Comparison of ENCODE assay signal across 8 cellular contexts in the genomic region with DNA sequence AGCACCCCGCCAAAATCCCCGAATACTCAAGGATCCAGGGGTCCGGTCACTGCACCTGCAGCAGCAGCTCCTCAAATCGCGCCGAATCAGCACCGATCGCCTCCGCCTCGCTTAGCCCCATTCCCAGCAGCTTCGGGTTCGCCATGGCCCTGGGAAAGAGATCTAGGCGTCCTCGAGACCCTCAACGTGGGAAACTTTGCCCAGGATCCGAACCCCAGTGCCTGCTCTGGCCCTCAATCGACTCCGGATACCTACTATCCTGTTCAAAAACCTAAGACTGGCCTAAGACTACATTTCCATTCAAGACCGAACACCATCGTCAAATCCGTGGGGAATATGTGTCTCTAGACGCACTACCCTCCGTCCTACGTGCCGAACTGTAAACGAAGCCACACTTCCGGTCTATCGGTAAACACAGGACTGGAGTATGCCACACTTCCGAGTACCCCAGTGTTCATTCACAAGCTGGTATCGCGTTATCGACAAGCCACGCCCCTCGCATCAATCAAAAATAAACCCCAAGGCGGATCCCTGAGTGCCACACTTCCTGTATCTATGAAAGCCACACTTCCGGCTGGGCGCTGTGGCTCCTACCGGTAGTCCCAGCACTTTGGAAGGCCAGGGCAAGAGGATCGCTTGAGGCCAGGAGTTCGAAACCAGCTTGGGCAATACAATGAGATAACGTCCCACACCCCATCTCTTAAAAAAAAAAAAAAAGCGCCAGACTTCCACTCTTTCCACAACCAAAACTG. TPM values are rescaled to one million over a fixed set of nuclear protein-coding genes. Genes with fewer than 3 reads are reported as not detected.
A peak's percentile ranks its signal among the peaks of the same experiment; 100 is the strongest.
DNase-seq lines count a peak whose midpoint lies in the region; ATAC-seq and TF ChIP-seq lines count a peak whose summit lies in the region.

PIH1D1 (minus strand) TSS at position 385 of the 752 bp plus-strand sequence; CDS start at position 145, 240 bp downstream.

- peak within 1 kb of the TSS; percentile 98 for H3K4me3 Mint-ChIP-seq in activated CD4-positive, alpha-beta T cell treated with anti-CD3 and anti-CD28 coated beads, Interleukin-2, amount 10 ng/mL, durations not matched to agents 7 days and 5 days
- H3K4me3 Mint-ChIP-seq in dendritic cell treated with granulocyte-macrophage colony-stimulating factor and Interleukin-4, amounts not matched to agents 40 ng/mL and 50 ng/mL, for 4 days: peak within 1 kb of the TSS; percentile 99

- H3K36me3 ChIP-seq in BJ (ENCODE audit: control insufficient read depth, insufficient read depth, low read length): peaks cover 10% of the 10 kb centered on the region

- peak within 1 kb of the TSS; percentile 80 for H3K4me3 ChIP-seq in BJ (ENCODE audit: low read depth, low read length)

- peak within 1 kb of the TSS; percentile 100 for H3K27ac Mint-ChIP-seq in activated CD4-positive, alpha-beta T cell treated with anti-CD3 and anti-CD28 coated beads, Interleukin-2, amount 10 ng/mL, durations not matched to agents 7 days and 5 days
- H3K27ac Mint-ChIP-seq in dendritic cell treated with granulocyte-macrophage colony-stimulating factor and Interleukin-4, amounts not matched to agents 40 ng/mL and 50 ng/mL, for 4 days: peak within 1 kb of the TSS; percentile 98

- DNase-seq in BJ (ENCODE audit: low read depth) (peak; percentile 96), GM19240 (ENCODE audit: insufficient read length, low spot score) (peak; percentile 87), NCI-H69 (lab: John Stamatoyannopoulos, UW) (peak; percentile 99), left lobe of liver (ENCODE audit: low spot score) (peak; percentile 97)
- DNase-seq in activated CD4-positive, alpha-beta T cell treated with anti-CD3 and anti-CD28 coated beads, Interleukin-2, amount 10 ng/mL, durations not matched to agents 7 days and 5 days: peak; percentile 99
- peak; percentile 91 for DNase-seq in stimulated activated CD4-positive, alpha-beta T cell treated with anti-CD3 and anti-CD28 coated beads, Interleukin-2, amount 100 ng/mL, for 4 hours (ENCODE audit: low read depth)

- no peaks in the 10 kb centered on the region for H3K9me3 Mint-ChIP-seq in activated CD4-positive, alpha-beta T cell treated with anti-CD3 and anti-CD28 coated beads, Interleukin-2, amount 10 ng/mL, durations not matched to agents 7 days and 5 days
- no peaks in the 10 kb centered on the region for H3K9me3 Mint-ChIP-seq in dendritic cell treated with granulocyte-macrophage colony-stimulating factor and Interleukin-4, amounts not matched to agents 40 ng/mL and 50 ng/mL, for 4 days

- CTCF ChIA-PET in BJ (lab: Yijun Ruan, JAX): interaction anchor here (0.8 to 2.6 kb wide), 5 partner anchors 9 to 238 kb away, joined by 3 to 9 read pairs (median 4); partner anchors contain the start of gene FLT3LG
- CTCF ChIA-PET in activated CD4-positive, alpha-beta T cell treated with anti-CD3 and anti-CD28 coated beads, Interleukin-2, amount 10 ng/mL, durations not matched to agents 7 days and 5 days (lab: Charles Lee): interaction anchor here (0.7 to 2.6 kb wide), 11 partner anchors 9 to 60 kb away, joined by 3 to 17 read pairs (median 4); partner anchors contain the start of gene FLT3LG

- peak; percentile 38; the same call in 1 of the 2 replicates for TF ChIP-seq CTCF in BJ (IDR thresholded peaks at IDR 0.05; ENCODE audit: insufficient read depth, low read depth, low read length)

- intact Hi-C loops in dendritic cell treated with granulocyte-macrophage colony-stimulating factor and Interleukin-4, amounts not matched to agents 40 ng/mL and 50 ng/mL, for 4 days (cut with micrococcal nuclease): loop anchor here (1.0 to 5.0 kb wide), 2 partner anchors 8 to 191 kb away; partner anchors contain the start of genes RRAS and SCAF1

- no peaks in the 10 kb centered on the region for H3K27me3 ChIP-seq in BJ (ENCODE audit: control insufficient read depth, insufficient read depth, low read length)

- H3K27me3 Mint-ChIP-seq in activated CD4-positive, alpha-beta T cell treated with anti-CD3 and anti-CD28 coated beads, Interleukin-2, amount 10 ng/mL, durations not matched to agents 7 days and 5 days: no peaks in the 10 kb centered on the region
- no peaks in the 10 kb centered on the region for H3K27me3 Mint-ChIP-seq in dendritic cell treated with granulocyte-macrophage colony-stimulating factor and Interleukin-4, amounts not matched to agents 40 ng/mL and 50 ng/mL, for 4 days

- peaks cover 62% of the 10 kb centered on the region for H3K4me1 Mint-ChIP-seq in activated CD4-positive, alpha-beta T cell treated with anti-CD3 and anti-CD28 coated beads, Interleukin-2, amount 10 ng/mL, durations not matched to agents 7 days and 5 days
- peaks cover 66% of the 10 kb centered on the region for H3K4me1 Mint-ChIP-seq in dendritic cell treated with granulocyte-macrophage colony-stimulating factor and Interleukin-4, amounts not matched to agents 40 ng/mL and 50 ng/mL, for 4 days (ENCODE audit: low read depth)

- peaks cover 45% of the 10 kb centered on the region for H3K36me3 Mint-ChIP-seq in activated CD4-positive, alpha-beta T cell treated with anti-CD3 and anti-CD28 coated beads, Interleukin-2, amount 10 ng/mL, durations not matched to agents 7 days and 5 days (ENCODE audit: low read depth)
- peaks cover 84% of the 10 kb centered on the region for H3K36me3 Mint-ChIP-seq in dendritic cell treated with granulocyte-macrophage colony-stimulating factor and Interleukin-4, amounts not matched to agents 40 ng/mL and 50 ng/mL, for 4 days (ENCODE audit: low read depth)

- POLR2A ChIA-PET in BJ (lab: Charles Lee): no interaction called here
- POLR2A ChIA-PET in activated CD4-positive, alpha-beta T cell treated with anti-CD3 and anti-CD28 coated beads, Interleukin-2, amount 10 ng/mL, durations not matched to agents 7 days and 5 days (lab: Charles Lee): interaction anchor here (0.9 kb wide), 1 partner anchor 35 kb away, joined by 3 read pairs; no protein-coding TSS in a partner anchor

- ATAC-seq in HG03469 (IDR thresholded peaks at IDR 0.05; ENCODE audit: unreplicated experiment) (peak; percentile 27), left lobe of liver (peak; percentile 77)

RNA-seq across cellular contexts. Expression of gene PIH1D1, which starts in this region (rescaled TPM):
- 69.5 and 75.8 TPM in 2 replicates for polyA plus RNA-seq in BJ (2011; rRNA removed)
- 29.5 and 44.3 TPM in 2 replicates for polyA minus RNA-seq in BJ (2011; rRNA and poly(A)+ RNA removed)
- 100 to 1,000 TPM; 146 to 176 TPM for total RNA-seq in activated CD4-positive, alpha-beta T cell treated with anti-CD3 and anti-CD28 coated beads, Interleukin-2, amount 10 ng/mL, durations not matched to agents 7 days and 5 days
- total RNA-seq in left lobe of liver: 48.8 TPM

Comparison
In these comparisons a context has a peak if more than half of its experiments do, and no peak if none do; other contexts are left out.
1. Peak in every context shown above with its lines: DNase-seq, ATAC-seq and H3K4me3 ChIP-seq.